In genomic region chr10:80536361-80536835, GRCh38 we compare ENCODE assay signal across 9 cellular contexts. TPM values are rescaled to one million over a fixed set of nuclear protein-coding genes. Genes with fewer than 3 reads are reported as not detected.
DNase-seq lines count a peak whose midpoint lies in the region; ATAC-seq and TF ChIP-seq lines count a peak whose summit lies in the region.
"Had no signal": no experiment of that assay in that cellular context is flagged by ENCODE, and none has a peak within 500 bp of the region (broad histone marks: within the 10 kb centered on the region; RNA-seq: fewer than 3 reads in every experiment).

No MANE protein-coding gene starts in this region.

- H3K27ac ChIP-seq in duodenal mucosa (ENCODE audit: low read depth, low read length) = peak overlapping the region; percentile 50
- peak overlapping the region; percentile 82 for H3K27ac ChIP-seq in naive thymus-derived CD4-positive, alpha-beta T cell (ENCODE audit: low read depth, low read length)

- peaks cover 15 to 42% (median 34%) of the 10 kb centered on the region in 7 donors for H3K4me1 Mint-ChIP-seq in naive thymus-derived CD4-positive, alpha-beta T cell

- peaks cover 0 to 9% (median 4%) of the 10 kb centered on the region in 5 donors for H3K36me3 Mint-ChIP-seq in naive thymus-derived CD4-positive, alpha-beta T cell

- no peaks in the 10 kb centered on the region for H3F3A ChIP-seq in Loucy (ENCODE audit: low read depth)

- peaks cover 9% of the 10 kb centered on the region for H3K79me2 ChIP-seq in Loucy (ENCODE audit: insufficient read depth, low read length)

- TF ChIP-seq CTCF in AG10803 (conservative IDR thresholded peaks at IDR 0.05; ENCODE audit: low read length) (no peak), Loucy (conservative IDR thresholded peaks at IDR 0.05; ENCODE audit: low read length) (no peak)

- no peak for DNase-seq in AG10803 (ENCODE audit: low read depth)
- DNase-seq in naive thymus-derived CD4-positive, alpha-beta T cell = no peak
- DNase-seq in CD1c-positive myeloid dendritic cell (ENCODE audit: extremely low spot score) = no peak
- no peak for DNase-seq in iPS-NIHi11 (ENCODE audit: low spot score)
- DNase-seq in GDM1 (lab: John Stamatoyannopoulos, UW) = no peak
- DNase-seq: NCI-H2107 had no signal

- H3K4me3 Mint-ChIP-seq in naive thymus-derived CD4-positive, alpha-beta T cell = peak overlapping the region; percentile 84 to 99 (median 93)

- H3K27ac Mint-ChIP-seq in naive thymus-derived CD4-positive, alpha-beta T cell = peak overlapping the region; percentile 97 to 100 (median 99)

- intact Hi-C loops in naive thymus-derived CD4-positive, alpha-beta T cell (cut with micrococcal nuclease) = loop anchor here (1.0 to 10.0 kb wide), 4 partner anchors 47 to 1092 kb away; partner anchors contain the start of gene ZCCHC24 (in 1 of the 2)

- H3K4me3 ChIP-seq in AG10803 (ENCODE audit: low read length) = peak overlapping the region; percentile 51
- H3K4me3 ChIP-seq in Loucy (ENCODE audit: low read length, poor library complexity, severe bottlenecking) = peak overlapping the region; percentile 94
- peak overlapping the region; percentile 61 to 79 for H3K4me3 ChIP-seq in duodenal mucosa (ENCODE audit: low read depth in 1 of 2, low read length in 2 of 2)
- peak overlapping the region; percentile 59 for H3K4me3 ChIP-seq in naive thymus-derived CD4-positive, alpha-beta T cell (ENCODE audit: low read length)

- no peaks in the 10 kb centered on the region for H3K9me2 ChIP-seq in Loucy (replicated peaks; ENCODE audit: low read depth, low read length)

- H3K4me1 ChIP-seq in Loucy (ENCODE audit: insufficient read depth, low read length, poor library complexity, severe bottlenecking) (peaks cover 39% of the 10 kb centered on the region), duodenal mucosa (ENCODE audit: control insufficient read depth in 1 of 2, insufficient read depth in 2 of 2, low read length in 2 of 2) (peaks cover 5 to 11% of the 10 kb centered on the region in 2 donors)
- peaks cover 8 to 22% of the 10 kb centered on the region in 2 donors for H3K4me1 ChIP-seq in naive thymus-derived CD4-positive, alpha-beta T cell (ENCODE audit: control insufficient read depth in 2 of 2, insufficient read depth in 2 of 2, low read length in 2 of 2)

- CTCF ChIA-PET in naive thymus-derived CD4-positive, alpha-beta T cell (lab: Charles Lee) = interaction anchor here (0.6 to 1.5 kb wide), 5 partner anchors 25 to 1850 kb away, joined by 3 to 9 read pairs (median 3); no protein-coding TSS in a partner anchor

- no peaks in the 10 kb centered on the region for H3K27me3 ChIP-seq in Loucy (ENCODE audit: insufficient read depth, low read length, poor library complexity, severe bottlenecking)
- H3K27me3 ChIP-seq in duodenal mucosa (ENCODE audit: control insufficient read depth in 1 of 2, insufficient read depth in 2 of 2, low read length in 2 of 2) = no peaks in the 10 kb centered on the region
- H3K27me3 ChIP-seq in naive thymus-derived CD4-positive, alpha-beta T cell (ENCODE audit: control insufficient read depth in 2 of 2, insufficient read depth in 2 of 2, low read length in 2 of 2) = no peaks in the 10 kb centered on the region

- H3K9me3 ChIP-seq in Loucy (ENCODE audit: insufficient read depth, low read depth, low read length) (no peaks in the 10 kb centered on the region), duodenal mucosa (ENCODE audit: control insufficient read depth in 1 of 2, low read length in 2 of 2) (no peaks in the 10 kb centered on the region)
- H3K9me3 ChIP-seq in naive thymus-derived CD4-positive, alpha-beta T cell (ENCODE audit: control insufficient read depth in 2 of 3, low read length in 3 of 3) = no peaks in the 10 kb centered on the region

- H4K20me1 ChIP-seq in Loucy (ENCODE audit: insufficient read depth, low read length, poor library complexity, severe bottlenecking) = no peaks in the 10 kb centered on the region

- H3K9ac ChIP-seq in Loucy (ENCODE audit: low read depth, low read length, poor library complexity, severe bottlenecking) (peak overlapping the region; percentile 99), duodenal mucosa (ENCODE audit: low read depth in 1 of 2, low read length in 2 of 2) (peak overlapping the region; percentile 62 to 77)

- no peaks in the 10 kb centered on the region for H3K36me3 ChIP-seq in Loucy (ENCODE audit: insufficient read depth, low read length)
- H3K36me3 ChIP-seq in duodenal mucosa (ENCODE audit: control insufficient read depth in 1 of 2, insufficient read depth in 2 of 2, low read length in 2 of 2) = no peaks in the 10 kb centered on the region
- no peaks in the 10 kb centered on the region for H3K36me3 ChIP-seq in naive thymus-derived CD4-positive, alpha-beta T cell (ENCODE audit: control insufficient read depth in 2 of 3, insufficient read depth in 3 of 3, low read length in 3 of 3)

- H2AFZ ChIP-seq in Loucy (ENCODE audit: low read length) = peak overlapping the region; percentile 93

- H3K9me3 Mint-ChIP-seq in naive thymus-derived CD4-positive, alpha-beta T cell = no peaks in the 10 kb centered on the region

- peak overlapping the region; percentile 76 for H3K4me2 ChIP-seq in Loucy (ENCODE audit: low read depth, low read length, poor library complexity, severe bottlenecking)

- POLR2A ChIA-PET in naive thymus-derived CD4-positive, alpha-beta T cell (lab: Charles Lee) = interaction anchor here (0.7 to 1.2 kb wide), 5 partner anchors 10 to 62 kb away, joined by 3 to 8 read pairs (median 3); no protein-coding TSS in a partner anchor

- no peaks in the 10 kb centered on the region for H3K27me3 Mint-ChIP-seq in naive thymus-derived CD4-positive, alpha-beta T cell

- no peak for ATAC-seq in naive thymus-derived CD4-positive, alpha-beta T cell
- ATAC-seq in HG02588 (IDR thresholded peaks at IDR 0.05; ENCODE audit: unreplicated experiment) = no peak

RNA-seq across cellular contexts. Expression of gene SH2D4B, which starts 1.3 kb away (rescaled TPM):
- under 1 TPM; 0.10 to 0.51 (median 0.14) TPM for total RNA-seq in naive thymus-derived CD4-positive, alpha-beta T cell
- not detected for polyA plus RNA-seq in naive thymus-derived CD4-positive, alpha-beta T cell
